In the genomic region with DNA sequence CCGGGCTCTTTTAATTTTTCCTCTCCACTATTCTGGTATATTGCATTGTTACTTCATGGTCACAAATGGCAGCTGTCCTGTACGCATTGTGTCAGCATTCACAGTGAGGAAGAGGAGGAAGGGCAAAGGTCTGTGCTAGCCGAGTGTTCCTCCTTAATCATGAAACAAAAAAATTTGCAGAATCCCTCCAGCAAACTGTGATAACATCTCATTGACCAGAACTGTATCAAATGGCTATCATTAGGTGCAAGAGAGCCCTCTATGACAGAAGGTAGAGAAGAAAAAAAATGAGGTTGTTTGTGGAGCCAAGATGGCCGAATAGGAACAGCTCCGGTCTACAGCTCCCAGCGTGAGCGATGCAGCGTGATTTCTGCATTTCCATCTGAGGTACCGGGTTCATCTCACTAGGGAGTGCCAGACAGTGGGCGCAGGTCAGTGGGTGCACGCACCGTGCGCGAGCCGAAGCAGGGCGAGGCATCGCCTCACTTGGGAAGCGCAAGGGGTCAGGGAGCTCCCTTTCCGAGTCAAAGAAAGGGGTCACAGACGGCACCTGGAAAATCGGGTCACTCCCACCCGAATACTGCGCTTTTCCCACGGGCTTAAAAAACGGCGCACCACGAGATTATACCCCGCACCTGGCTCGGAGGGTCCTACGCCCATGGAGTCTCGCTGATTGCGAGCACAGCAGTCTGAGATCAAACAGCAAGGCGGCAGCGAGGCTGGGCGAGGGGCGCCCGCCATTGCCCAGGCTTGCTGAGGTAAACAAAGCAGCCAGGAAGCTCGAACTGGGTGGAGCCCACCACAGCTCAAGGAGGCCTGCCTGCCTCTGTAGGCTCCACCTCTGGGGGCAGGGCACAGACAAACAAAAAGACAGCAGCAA, we compare ENCODE assay signal across 1 cellular context.
TF ChIP-seq lines count a peak whose summit lies in the region.

No MANE protein-coding gene starts in this region.

TF ChIP-seq in HEK293, 187 proteins besides CTCF, POLR2A, EP300 and RAD21 (continued from another document):
- TF ChIP-seq, protein P1, sequence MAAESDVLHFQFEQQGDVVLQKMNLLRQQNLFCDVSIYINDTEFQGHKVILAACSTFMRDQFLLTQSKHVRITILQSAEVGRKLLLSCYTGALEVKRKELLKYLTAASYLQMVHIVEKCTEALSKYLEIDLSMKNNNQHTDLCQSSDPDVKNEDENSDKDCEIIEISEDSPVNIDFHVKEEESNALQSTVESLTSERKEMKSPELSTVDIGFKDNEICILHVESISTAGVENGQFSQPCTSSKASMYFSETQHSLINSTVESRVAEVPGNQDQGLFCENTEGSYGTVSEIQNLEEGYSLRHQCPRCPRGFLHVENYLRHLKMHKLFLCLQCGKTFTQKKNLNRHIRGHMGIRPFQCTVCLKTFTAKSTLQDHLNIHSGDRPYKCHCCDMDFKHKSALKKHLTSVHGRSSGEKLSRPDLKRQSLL (tag by site-specific recombination; IDR thresholded peaks at IDR 0.05): peak; percentile 61; the same call in 1 of the 2 replicates
- TF ChIP-seq, protein P2, sequence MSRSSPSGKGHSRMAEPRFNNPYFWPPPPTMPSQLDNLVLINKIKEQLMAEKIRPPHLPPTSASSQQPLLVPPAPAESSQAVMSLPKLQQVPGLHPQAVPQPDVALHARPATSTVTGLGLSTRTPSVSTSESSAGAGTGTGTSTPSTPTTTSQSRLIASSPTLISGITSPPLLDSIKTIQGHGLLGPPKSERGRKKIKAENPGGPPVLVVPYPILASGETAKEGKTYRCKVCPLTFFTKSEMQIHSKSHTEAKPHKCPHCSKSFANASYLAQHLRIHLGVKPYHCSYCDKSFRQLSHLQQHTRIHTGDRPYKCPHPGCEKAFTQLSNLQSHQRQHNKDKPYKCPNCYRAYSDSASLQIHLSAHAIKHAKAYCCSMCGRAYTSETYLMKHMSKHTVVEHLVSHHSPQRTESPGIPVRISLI (tag by site-specific recombination; IDR thresholded peaks at IDR 0.05): 0 out of 2 replicates have a peak, but pooled peaks have one; percentile 13
